Comparison of ENCODE assay signal across 8 cellular contexts in genomic region chr3:142962520-142963265, GRCh38. TPM values are rescaled to one million over a fixed set of nuclear protein-coding genes. Genes with fewer than 3 reads are reported as not detected.
A peak's percentile ranks its signal among the peaks of the same experiment; 100 is the strongest.
DNase-seq lines count a peak whose midpoint lies in the region; ATAC-seq and TF ChIP-seq lines count a peak whose summit lies in the region.

No MANE protein-coding gene starts in this region.

- H3K9me3 ChIP-seq in CD4-positive, CD25-positive, alpha-beta regulatory T cell (ENCODE audit: control insufficient read depth in 2 of 2, low read length in 2 of 2), result no peaks in the 10 kb centered on the region
- no peaks in the 10 kb centered on the region for H3K9me3 ChIP-seq in HUES6 (ENCODE audit: control insufficient read depth, insufficient read depth, low read depth, low read length)

- H3K27ac Mint-ChIP-seq in CD4-positive, CD25-positive, alpha-beta regulatory T cell, result no peak overlapping the region
- no peak overlapping the region for H3K27ac Mint-ChIP-seq in nephron progenitor cell

- H3K9me3 Mint-ChIP-seq in CD4-positive, CD25-positive, alpha-beta regulatory T cell, result peaks cover 0 to 5% (median 0%) of the 10 kb centered on the region in 7 donors
- peaks cover 6% of the 10 kb centered on the region for H3K9me3 Mint-ChIP-seq in nephron progenitor cell

- H3K4me1 ChIP-seq in CD4-positive, CD25-positive, alpha-beta regulatory T cell (ENCODE audit: control insufficient read depth, insufficient read depth, low read length, poor library complexity, severe bottlenecking), result peaks cover 4% of the 10 kb centered on the region
- H3K4me1 ChIP-seq in HUES6 (ENCODE audit: control insufficient read depth, insufficient read depth, low read length), result peaks cover 7% of the 10 kb centered on the region; the same call in 1 of the 2 replicates

- H3K36me3 ChIP-seq in CD4-positive, CD25-positive, alpha-beta regulatory T cell (ENCODE audit: control insufficient read depth, insufficient read depth, low read length), result no peaks in the 10 kb centered on the region
- no peaks in the 10 kb centered on the region for H3K36me3 ChIP-seq in HUES6 (ENCODE audit: control insufficient read depth, insufficient read depth, low read length)

- peaks cover 0 to 21% (median 10%) of the 10 kb centered on the region in 4 donors for H3K4me1 Mint-ChIP-seq in CD4-positive, CD25-positive, alpha-beta regulatory T cell
- H3K4me1 Mint-ChIP-seq in nephron progenitor cell, result peaks cover 28% of the 10 kb centered on the region

- H3K4me3 ChIP-seq in CD4-positive, CD25-positive, alpha-beta regulatory T cell (ENCODE audit: low read depth, low read length), result no peak overlapping the region
- peak overlapping the region; percentile 91 for H3K4me3 ChIP-seq in HUES6 (ENCODE audit: low read depth, low read length)

- DNase-seq in CD4-positive, CD25-positive, alpha-beta regulatory T cell, result no peak
- DNase-seq in ecto neural progenitor cell (ENCODE audit: low spot score) (peak; percentile 64), nephron progenitor cell (no peak), HCEC 1CT (no peak), COR-L47 (lab: John Stamatoyannopoulos, UW) (no peak), SW480 (ENCODE audit: low spot score) (no peak)

- no peak overlapping the region for H3K27ac ChIP-seq in CD4-positive, CD25-positive, alpha-beta regulatory T cell (ENCODE audit: insufficient read depth, low read length, poor library complexity, severe bottlenecking)
- H3K27ac ChIP-seq in HUES6 (ENCODE audit: low read depth, low read length), result no peak overlapping the region

- H3K27me3 Mint-ChIP-seq in CD4-positive, CD25-positive, alpha-beta regulatory T cell, result peaks cover 86% of the 10 kb centered on the region
- peaks cover 28% of the 10 kb centered on the region for H3K27me3 Mint-ChIP-seq in nephron progenitor cell (ENCODE audit: low read depth, poor library complexity)

- no peaks in the 10 kb centered on the region for H3K36me3 Mint-ChIP-seq in CD4-positive, CD25-positive, alpha-beta regulatory T cell
- peaks cover 8% of the 10 kb centered on the region for H3K36me3 Mint-ChIP-seq in nephron progenitor cell (ENCODE audit: low read depth)

- peak overlapping the region; percentile 21 for H3K9ac ChIP-seq in HUES6 (ENCODE audit: low read length)

- no peak for ATAC-seq in CD4-positive, CD25-positive, alpha-beta regulatory T cell (ENCODE audit: low read depth in 2 of 2)
- ATAC-seq in HG02588 (IDR thresholded peaks at IDR 0.05; ENCODE audit: unreplicated experiment), result no peak

- H3K4me3 Mint-ChIP-seq in CD4-positive, CD25-positive, alpha-beta regulatory T cell, result peak overlapping the region; percentile 36 to 84 (median 78)
- H3K4me3 Mint-ChIP-seq in nephron progenitor cell, result peak overlapping the region; percentile 91

- H3K27me3 ChIP-seq in CD4-positive, CD25-positive, alpha-beta regulatory T cell (ENCODE audit: control insufficient read depth, insufficient read depth, low read length), result peaks cover 56% of the 10 kb centered on the region
- peaks cover 39% of the 10 kb centered on the region for H3K27me3 ChIP-seq in HUES6 (ENCODE audit: control insufficient read depth, insufficient read depth, low read length)

- TF ChIP-seq CTCF in nephron progenitor cell (IDR thresholded peaks at IDR 0.05), result no peak

RNA-seq across cellular contexts. Expression of gene PAQR9, which starts 0.8 kb away (rescaled TPM):
- total RNA-seq in CD4-positive, CD25-positive, alpha-beta regulatory T cell, result not detected
- polyA plus RNA-seq in CD4-positive, CD25-positive, alpha-beta regulatory T cell, result not detected

RNA-seq across cellular contexts. Expression of gene U2SURP, which starts 38.7 kb away (rescaled TPM):
- total RNA-seq in CD4-positive, CD25-positive, alpha-beta regulatory T cell, result 175 TPM
- polyA plus RNA-seq in CD4-positive, CD25-positive, alpha-beta regulatory T cell, result 100 to 1,000 TPM in 3 of 4 donors, 10 to 100 TPM in 1; 94.2 to 119 (median 115) TPM
